In the genomic region with DNA sequence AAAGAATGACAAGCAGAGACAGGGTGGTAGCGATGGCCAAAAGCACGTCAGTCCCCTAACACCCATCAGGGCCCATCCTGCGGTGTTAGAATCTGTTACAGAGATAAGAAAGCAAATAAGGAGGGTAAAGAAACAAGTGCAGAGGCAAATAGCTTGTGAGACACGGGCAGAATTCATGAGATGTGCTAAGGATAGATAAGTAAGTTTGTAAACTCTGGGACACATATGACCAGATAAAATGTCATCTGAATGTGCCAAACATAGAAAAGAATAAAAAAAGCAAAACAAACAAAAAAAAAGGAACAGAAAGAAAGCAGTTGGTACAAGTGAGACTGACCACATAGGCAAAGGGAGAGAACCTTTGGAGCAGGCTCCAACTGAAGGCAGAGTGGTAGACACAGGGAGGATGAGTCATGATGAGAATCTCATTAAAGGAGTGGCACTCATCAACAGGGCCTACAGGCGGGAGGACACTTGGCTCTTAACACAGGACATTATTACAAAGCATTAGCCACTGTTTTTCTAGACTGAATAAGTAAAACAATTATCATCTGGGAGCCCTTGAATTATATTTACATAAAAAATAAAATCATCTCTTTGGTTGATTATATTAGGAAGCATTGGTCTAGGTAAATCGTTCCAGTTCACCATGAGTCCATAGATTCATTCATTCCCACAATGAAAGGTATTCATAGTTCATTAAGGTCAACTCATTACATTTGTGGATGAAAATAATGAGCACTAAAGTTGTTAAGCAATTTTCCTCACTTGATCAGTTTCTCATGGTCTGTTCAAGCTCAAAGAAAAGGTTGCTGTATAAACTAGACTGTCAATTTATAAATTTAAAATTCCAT, we compare ENCODE assay signal across 13 cellular contexts. TPM values are rescaled to one million over a fixed set of nuclear protein-coding genes. Genes with fewer than 3 reads are reported as not detected.
DNase-seq lines count a peak whose midpoint lies in the region; ATAC-seq and TF ChIP-seq lines count a peak whose summit lies in the region.
"Had no signal": no experiment of that assay in that cellular context is flagged by ENCODE, and none has a peak within 500 bp of the region (broad histone marks: within the 10 kb centered on the region; RNA-seq: fewer than 3 reads in every experiment).

No MANE protein-coding gene starts in this region.

- H3K4me3 ChIP-seq in mesenchymal stem cell (ENCODE audit: insufficient read depth in 1 of 2, low read depth in 1 of 2, low read length in 2 of 2), result no peak overlapping the region
- H3K4me3 ChIP-seq: vagina had no signal

- H3K4me3 Mint-ChIP-seq in H9, result no peak overlapping the region
- H3K4me3 Mint-ChIP-seq: activated naive CD8-positive, alpha-beta T cell treated with anti-CD3 and anti-CD28 coated beads, Interleukin-2, amount 10 ng/mL, durations not matched to agents 7 days and 5 days; CD8-positive, alpha-beta T cell had no signal

- H2BK20ac ChIP-seq in H9 (ENCODE audit: low read depth, low read length, poor library complexity, severe bottlenecking), result no peak overlapping the region

- no peaks in the 10 kb centered on the region for H3K79me1 ChIP-seq in H9 (ENCODE audit: insufficient read depth, low read depth, low read length, poor library complexity, severe bottlenecking)
- no peaks in the 10 kb centered on the region for H3K79me1 ChIP-seq in mesenchymal stem cell (replicated peaks; ENCODE audit: low read length, poor library complexity, severe bottlenecking)

- no peak overlapping the region for H3T11ph ChIP-seq in H9 (ENCODE audit: low read length)

- H3K56ac ChIP-seq in H9 (ENCODE audit: insufficient read length, low read depth, low read length), result no peak overlapping the region

- H3K18ac ChIP-seq in H9 (ENCODE audit: insufficient read length, low read depth, low read length), result no peak overlapping the region
- no peak overlapping the region for H3K18ac ChIP-seq in mesenchymal stem cell (ENCODE audit: low read depth in 1 of 2, low read length in 2 of 2)

- no peak for TF ChIP-seq POLR2A in GM18505 (IDR thresholded peaks at IDR 0.05; ENCODE audit: borderline replicate concordance, extremely low read depth, insufficient read depth, insufficient read length)

- no peaks in the 10 kb centered on the region for H3K9me3 Mint-ChIP-seq in H9
- H3K9me3 Mint-ChIP-seq: activated naive CD8-positive, alpha-beta T cell treated with anti-CD3 and anti-CD28 coated beads, Interleukin-2, amount 10 ng/mL, durations not matched to agents 7 days and 5 days; CD8-positive, alpha-beta T cell had no signal

- H2BK5ac ChIP-seq in H9 (ENCODE audit: insufficient read length, low read length), result no peak overlapping the region
- no peak overlapping the region for H2BK5ac ChIP-seq in mesenchymal stem cell (ENCODE audit: low read depth, low read length, poor library complexity, severe bottlenecking)

- TF ChIP-seq CTCF in VCaP (conservative IDR thresholded peaks at IDR 0.05) (no peak), H9 (conservative IDR thresholded peaks at IDR 0.05) (no peak), omental fat pad (IDR thresholded peaks at IDR 0.05) (no peak)

- H3K79me2 ChIP-seq in H9 (ENCODE audit: insufficient read depth, low read length), result no peaks in the 10 kb centered on the region

- H3K23ac ChIP-seq in H9 (ENCODE audit: insufficient read length, low read depth, low read length), result no peak overlapping the region
- no peak overlapping the region for H3K23ac ChIP-seq in mesenchymal stem cell (ENCODE audit: low read length in 2 of 2)

- H3K27ac ChIP-seq in VCaP (peak overlapping the region; percentile 17; the same call in 1 of the 2 replicates), H9 (ENCODE audit: insufficient read length, low read depth, low read length) (no peak overlapping the region), mesenchymal stem cell (ENCODE audit: low read length, poor library complexity, severe bottlenecking) (no peak overlapping the region)
- H3K27ac ChIP-seq: vagina had no signal

- WGBS in H9 (ENCODE audit: extremely low coverage, insufficient read length, low lambda C conversion rate), result no CpG with 5 or more reads among the region's 6 CpGs
- 72% methylated on average over 5 of the region's 6 CpGs for WGBS in mesenchymal stem cell

- H3K9ac ChIP-seq in H9 (ENCODE audit: extremely low read depth, insufficient read length, low read length) (no peak overlapping the region), mesenchymal stem cell (ENCODE audit: low read length) (no peak overlapping the region)

- peaks cover 3% of the 10 kb centered on the region for H3K27me3 Mint-ChIP-seq in H9 (ENCODE audit: low read depth)

- H3K27ac Mint-ChIP-seq in H9, result no peak overlapping the region
- H3K27ac Mint-ChIP-seq: activated naive CD8-positive, alpha-beta T cell treated with anti-CD3 and anti-CD28 coated beads, Interleukin-2, amount 10 ng/mL, durations not matched to agents 7 days and 5 days; CD8-positive, alpha-beta T cell had no signal

- H3K36me3 ChIP-seq in mesenchymal stem cell (ENCODE audit: control insufficient read depth in 1 of 2, insufficient read depth in 2 of 2, low read depth in 1 of 2, low read length in 2 of 2), result no peaks in the 10 kb centered on the region
- H3K36me3 ChIP-seq: vagina had no signal

- no peaks in the 10 kb centered on the region for H4K20me1 ChIP-seq in H9 (ENCODE audit: control insufficient read depth, insufficient read depth, insufficient read length)

- ATAC-seq in GM18505 (IDR thresholded peaks at IDR 0.05; ENCODE audit: unreplicated experiment), result peak; percentile 73
- peak; percentile 88 for ATAC-seq in GM21576 (IDR thresholded peaks at IDR 0.05; ENCODE audit: unreplicated experiment)
- peak; percentile 67 for ATAC-seq in HG03354 (IDR thresholded peaks at IDR 0.05; ENCODE audit: poor library complexity, severe bottlenecking, unreplicated experiment)
- ATAC-seq in omental fat pad (ENCODE audit: low FRiP score), result no peak
- ATAC-seq: CD8-positive, alpha-beta T cell had no signal

- H2BK15ac ChIP-seq in H9 (ENCODE audit: low read depth, low read length) (no peak overlapping the region), mesenchymal stem cell (ENCODE audit: low read depth, poor library complexity, severe bottlenecking) (no peak overlapping the region)

- no peak overlapping the region for H2BK12ac ChIP-seq in H9 (ENCODE audit: insufficient read length, low read depth, low read length)
- no peak overlapping the region for H2BK12ac ChIP-seq in mesenchymal stem cell (ENCODE audit: low read length in 2 of 2)

- H3K23me2 ChIP-seq in H9 (ENCODE audit: insufficient read length, low read depth, low read length, poor library complexity, severe bottlenecking), result no peaks in the 10 kb centered on the region

- no peaks in the 10 kb centered on the region for H3K4me1 ChIP-seq in H9 (ENCODE audit: insufficient read depth, low read length)
- no peaks in the 10 kb centered on the region for H3K4me1 ChIP-seq in mesenchymal stem cell (ENCODE audit: control insufficient read depth, insufficient read depth, low read depth, low read length)
- H3K4me1 ChIP-seq: vagina had no signal

- H3K4ac ChIP-seq in H9 (ENCODE audit: low read depth, low read length), result no peak overlapping the region
- no peak overlapping the region for H3K4ac ChIP-seq in mesenchymal stem cell (ENCODE audit: low read depth in 1 of 2, low read length in 2 of 2)

- no peaks in the 10 kb centered on the region for H3K36me3 Mint-ChIP-seq in H9 (ENCODE audit: insufficient read depth in 1 of 3, low read depth in 3 of 3)
- H3K36me3 Mint-ChIP-seq: activated naive CD8-positive, alpha-beta T cell treated with anti-CD3 and anti-CD28 coated beads, Interleukin-2, amount 10 ng/mL, durations not matched to agents 7 days and 5 days; CD8-positive, alpha-beta T cell had no signal

- no peak overlapping the region for H3K14ac ChIP-seq in H9 (ENCODE audit: insufficient read depth, low read length)
- H3K14ac ChIP-seq in mesenchymal stem cell (ENCODE audit: low read length in 2 of 2), result no peak overlapping the region

- H2AFZ ChIP-seq in H9 (ENCODE audit: low read length) (no peak overlapping the region), mesenchymal stem cell (ENCODE audit: low read depth, low read length) (no peak overlapping the region)

- H3K27me3 ChIP-seq in H9 (ENCODE audit: insufficient read depth, low read length) (no peaks in the 10 kb centered on the region), mesenchymal stem cell (ENCODE audit: control insufficient read depth in 1 of 2, insufficient read depth in 1 of 2, low read length in 2 of 2) (no peaks in the 10 kb centered on the region)
- H3K27me3 ChIP-seq: vagina had no signal

- no peak overlapping the region for H4K8ac ChIP-seq in H9 (replicated peaks; ENCODE audit: insufficient read length, low read depth, low read length)
- no peak overlapping the region for H4K8ac ChIP-seq in mesenchymal stem cell (ENCODE audit: low read length)

- H2AK5ac ChIP-seq in H9 (ENCODE audit: insufficient read length, low read length) (no peak overlapping the region), mesenchymal stem cell (ENCODE audit: low read length, severe bottlenecking) (no peak overlapping the region)

- H2BK120ac ChIP-seq in H9 (ENCODE audit: low read depth, low read length, poor library complexity, severe bottlenecking) (no peak overlapping the region), mesenchymal stem cell (ENCODE audit: low read depth, low read length) (no peak overlapping the region)

- H4K91ac ChIP-seq in H9 (ENCODE audit: insufficient read length, low read depth, low read length), result no peak overlapping the region
- no peak overlapping the region for H4K91ac ChIP-seq in mesenchymal stem cell (ENCODE audit: low read length)

- H3K4me2 ChIP-seq in H9 (ENCODE audit: insufficient read depth, insufficient read length, low read length) (no peak overlapping the region), mesenchymal stem cell (ENCODE audit: low read length, poor library complexity, severe bottlenecking) (no peak overlapping the region)

- no peaks in the 10 kb centered on the region for H3K4me1 Mint-ChIP-seq in H9

- DNase-seq in H9, result no peak
- no peak for DNase-seq in omental fat pad (ENCODE audit: low spot score)
- no peak for DNase-seq in mesenchymal stem cell
- DNase-seq in NCI-H1092 (lab: John Stamatoyannopoulos, UW), result no peak
- DNase-seq: activated naive CD8-positive, alpha-beta T cell treated with anti-CD3 and anti-CD28 coated beads, Interleukin-2, amount 10 ng/mL, durations not matched to agents 7 days and 5 days; CD8-positive, alpha-beta T cell; NCI-H2107; stimulated activated CD4-positive, alpha-beta T cell treated with anti-CD3 and anti-CD28 coated beads, Interleukin-1b, Interleukin-23, amount 100 ng/mL, for 48 hours had no signal

- H3K9me3 ChIP-seq in H9 (ENCODE audit: control insufficient read depth, low read depth, low read length), result no peaks in the 10 kb centered on the region
- no peaks in the 10 kb centered on the region for H3K9me3 ChIP-seq in mesenchymal stem cell (ENCODE audit: control insufficient read depth, low read length)
- H3K9me3 ChIP-seq: vagina had no signal

- no peak overlapping the region for H4K5ac ChIP-seq in H9 (ENCODE audit: insufficient read length, low read depth, low read length)

RNA-seq across cellular contexts. Expression of a gene that starts 21.5 kb away (rescaled TPM):
- total RNA-seq in H9 (2021) (9.7 and 11.6 TPM in 2 replicates), omental fat pad (10 to 100 TPM; 16.9 to 89.0 (median 45.7) TPM)
- 0.33 TPM for polyA plus RNA-seq in mesenchymal stem cell (2013, experiment 1 of 2)
- 0.67 TPM for polyA plus RNA-seq in mesenchymal stem cell (2013, experiment 2 of 2)

RNA-seq across cellular contexts. Expression of a gene that starts 52.1 kb away (rescaled TPM):
- total RNA-seq in H9 (2021) (0.61 and 0.81 TPM in 2 replicates), omental fat pad (under 1 TPM; under 0.01 to 0.65 (median 0.52) TPM)
- polyA plus RNA-seq in mesenchymal stem cell (2013, experiment 1 of 2), result not detected
- not detected for polyA plus RNA-seq in mesenchymal stem cell (2013, experiment 2 of 2)
- total RNA-seq: activated naive CD8-positive, alpha-beta T cell treated with anti-CD3 and anti-CD28 coated beads, Interleukin-2, amount 10 ng/mL, durations not matched to agents 7 days and 5 days; CD8-positive, alpha-beta T cell had no signal
